ENCODE assay signal across 1 cellular context in genomic region chr15:41502787-41503668, GRCh38.
TF ChIP-seq lines count a peak whose summit lies in the region.

No MANE protein-coding gene starts in this region.

TF ChIP-seq in HepG2, 621 proteins besides CTCF, POLR2A, EP300 and RAD21:
- TF ChIP-seq AGO2 (optimal IDR thresholded peaks at IDR 0.05; ENCODE audit: low read depth, low read length) (peak; percentile 32), THYN1 (CRISPR knock-in tag; IDR thresholded peaks at IDR 0.05; ENCODE audit: borderline replicate concordance, low read depth) (no peak)
